ENCODE assay signal across 19 cellular contexts in the genomic region with DNA sequence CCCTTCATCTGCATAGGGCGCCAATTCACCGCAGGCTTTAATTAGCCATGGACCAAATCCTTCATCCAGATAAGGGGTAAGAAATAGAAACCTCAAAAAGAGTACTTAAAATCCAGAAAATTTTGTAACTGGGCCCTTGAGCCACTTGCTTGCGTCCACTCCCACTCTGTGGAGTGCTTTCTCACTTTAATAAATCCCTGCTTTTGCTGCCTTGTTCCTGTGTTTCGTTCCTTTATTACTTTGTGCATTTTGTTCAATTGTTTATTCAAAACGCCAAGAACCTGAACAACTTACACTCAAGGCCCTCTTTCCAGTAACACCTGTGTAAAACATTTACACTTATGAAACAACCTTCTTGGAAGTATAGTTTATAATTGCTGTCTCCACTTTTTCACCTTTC.
DNase-seq lines count a peak whose midpoint lies in the region; ATAC-seq and TF ChIP-seq lines count a peak whose summit lies in the region.
"Had no signal": no experiment of that assay in that cellular context is flagged by ENCODE, and none has a peak within 500 bp of the region (broad histone marks: within the 10 kb centered on the region; RNA-seq: fewer than 3 reads in every experiment).

No MANE protein-coding gene starts in this region.

- H3K4ac ChIP-seq in mesenchymal stem cell (ENCODE audit: low read depth in 1 of 2, low read length in 2 of 2), result no peak overlapping the region

- H2AFZ ChIP-seq in GM23338, result peak overlapping the region; percentile 56; the same call in 1 of the 2 replicates
- H2AFZ ChIP-seq in mesenchymal stem cell (ENCODE audit: low read depth, low read length), result no peak overlapping the region

- H3K23ac ChIP-seq in mesenchymal stem cell (ENCODE audit: low read length in 2 of 2), result no peak overlapping the region

- TF ChIP-seq CTCF in GM23338 (conservative IDR thresholded peaks at IDR 0.05; ENCODE audit: low read depth in 2 of 2) (no peak), left lung (IDR thresholded peaks at IDR 0.05) (no peak), vagina (IDR thresholded peaks at IDR 0.05) (no peak), colonic mucosa (IDR thresholded peaks at IDR 0.05) (no peak)

- H3K36me3 Mint-ChIP-seq in GM23338 (ENCODE audit: low read depth), result no peaks in the 10 kb centered on the region
- H3K36me3 Mint-ChIP-seq: CD8-positive, alpha-beta T cell had no signal

- H3K18ac ChIP-seq in mesenchymal stem cell (ENCODE audit: low read depth in 1 of 2, low read length in 2 of 2), result no peak overlapping the region

- peaks cover 2% of the 10 kb centered on the region for H3K27me3 Mint-ChIP-seq in GM23338 (ENCODE audit: insufficient read depth, low read depth, poor library complexity)
- H3K27me3 Mint-ChIP-seq: B cell; CD4-positive, alpha-beta T cell had no signal

- no peaks in the 10 kb centered on the region for H3K9me3 Mint-ChIP-seq in GM23338
- H3K9me3 Mint-ChIP-seq: CD4-positive, alpha-beta T cell; CD8-positive, alpha-beta T cell had no signal

- peaks cover 6% of the 10 kb centered on the region; the same call in 2 of the 3 replicates for H3K4me1 Mint-ChIP-seq in GM23338
- H3K4me1 Mint-ChIP-seq: B cell had no signal

- H3K4me1 ChIP-seq in GM23338 (ENCODE audit: insufficient read depth) (peaks cover 11% of the 10 kb centered on the region; the same call in 1 of the 2 replicates), left lung (no peaks in the 10 kb centered on the region), mesenchymal stem cell (ENCODE audit: control insufficient read depth, insufficient read depth, low read depth, low read length) (peaks cover 5% of the 10 kb centered on the region), vagina (no peaks in the 10 kb centered on the region), colonic mucosa (no peaks in the 10 kb centered on the region)
- H3K4me1 ChIP-seq: A549, Caco-2 had no signal

- no peak for DNase-seq in GM23338 (ENCODE audit: low spot score)
- DNase-seq in left lung, result peak in 1 of 2 donors; percentile 34
- no peak for DNase-seq in mesenchymal stem cell
- no peak for DNase-seq in vagina (ENCODE audit: extremely low spot score in 2 of 2)
- DNase-seq in colonic mucosa, result no peak
- DNase-seq: AML-193; Caco-2; Calu3; CD4-positive, alpha-beta T cell; CD8-positive, alpha-beta T cell; DND-41; EL; GDM1 had no signal

- H3K27ac ChIP-seq in GM23338 (ENCODE audit: low read depth) (no peak overlapping the region), left lung (no peak overlapping the region), mesenchymal stem cell (ENCODE audit: low read length, poor library complexity, severe bottlenecking) (no peak overlapping the region), vagina (no peak overlapping the region), colonic mucosa (no peak overlapping the region)
- H3K27ac ChIP-seq: 22Rv1; A549; BLaER1 treated with 17β-estradiol and CSF1 and Interleukin-3, amounts not matched to agents 10 nM and 100 nM; C4-2B had no signal

- H3K79me1 ChIP-seq in mesenchymal stem cell (replicated peaks; ENCODE audit: low read length, poor library complexity, severe bottlenecking), result no peaks in the 10 kb centered on the region

- no peaks in the 10 kb centered on the region for H4K20me1 ChIP-seq in GM23338 (replicated peaks; ENCODE audit: insufficient read depth)
- H4K20me1 ChIP-seq: BLaER1 treated with 17β-estradiol and CSF1 and Interleukin-3, amounts not matched to agents 10 nM and 100 nM had no signal

- H3K9ac ChIP-seq in mesenchymal stem cell (ENCODE audit: low read length) (no peak overlapping the region), colonic mucosa (ENCODE audit: low read depth in 2 of 2, low read length in 2 of 2) (no peak overlapping the region)
- H3K9ac ChIP-seq: BLaER1 treated with 17β-estradiol and CSF1 and Interleukin-3, amounts not matched to agents 10 nM and 100 nM had no signal

- no peaks in the 10 kb centered on the region for H3F3A ChIP-seq in GM23338 (replicated peaks; ENCODE audit: low read depth)

- H2BK12ac ChIP-seq in mesenchymal stem cell (ENCODE audit: low read length in 2 of 2), result no peak overlapping the region

- peak overlapping the region; percentile 78 for H2AK5ac ChIP-seq in mesenchymal stem cell (ENCODE audit: low read length, severe bottlenecking)

- ATAC-seq in GM23338, result no peak
- ATAC-seq in left lung, result peak; percentile 86
- ATAC-seq: A549; CD8-positive, alpha-beta T cell; GM12878 had no signal

- WGBS in mesenchymal stem cell, result 100% methylated on average over 5 of the region's 5 CpGs

- H4K91ac ChIP-seq in mesenchymal stem cell (ENCODE audit: low read length), result no peak overlapping the region

- intact Hi-C loops in left lung (cut with DNase I), result no loop called here
- intact Hi-C loops in vagina (cut with DNase I), result no loop called here
- intact Hi-C loops in colonic mucosa (cut with DNase I), result no loop called here

- H3K27me3 ChIP-seq in GM23338 (ENCODE audit: insufficient read depth) (no peaks in the 10 kb centered on the region), left lung (peaks cover 0 to 6% of the 10 kb centered on the region in 2 donors), mesenchymal stem cell (ENCODE audit: control insufficient read depth in 1 of 2, insufficient read depth in 1 of 2, low read length in 2 of 2) (no peaks in the 10 kb centered on the region), vagina (no peaks in the 10 kb centered on the region), colonic mucosa (no peaks in the 10 kb centered on the region)
- H3K27me3 ChIP-seq: BLaER1 treated with 17β-estradiol and CSF1 and Interleukin-3, amounts not matched to agents 10 nM and 100 nM had no signal

- H3K27ac Mint-ChIP-seq in GM23338, result no peak overlapping the region
- H3K27ac Mint-ChIP-seq: B cell; CD4-positive, alpha-beta T cell; CD8-positive, alpha-beta T cell had no signal

- no peak overlapping the region for H3K4me3 Mint-ChIP-seq in GM23338
- H3K4me3 Mint-ChIP-seq: B cell; CD4-positive, alpha-beta T cell; CD8-positive, alpha-beta T cell had no signal

- H4K8ac ChIP-seq in mesenchymal stem cell (ENCODE audit: low read length), result no peak overlapping the region

- H3K9me3 ChIP-seq in left lung, result no peaks in the 10 kb centered on the region
- H3K9me3 ChIP-seq in mesenchymal stem cell (ENCODE audit: control insufficient read depth, low read length), result no peaks in the 10 kb centered on the region
- no peaks in the 10 kb centered on the region for H3K9me3 ChIP-seq in vagina
- no peaks in the 10 kb centered on the region for H3K9me3 ChIP-seq in colonic mucosa
- H3K9me3 ChIP-seq: A549; BLaER1 treated with 17β-estradiol and CSF1 and Interleukin-3, amounts not matched to agents 10 nM and 100 nM; Caco-2 had no signal

- H2BK120ac ChIP-seq in mesenchymal stem cell (ENCODE audit: low read depth, low read length), result no peak overlapping the region

- no peak overlapping the region for H2BK5ac ChIP-seq in mesenchymal stem cell (ENCODE audit: low read depth, low read length, poor library complexity, severe bottlenecking)

- peaks cover 15% of the 10 kb centered on the region for H3K9me2 ChIP-seq in GM23338 (ENCODE audit: insufficient read depth)

- H3K4me3 ChIP-seq in GM23338 (no peak overlapping the region), left lung (no peak overlapping the region), mesenchymal stem cell (ENCODE audit: insufficient read depth in 1 of 2, low read depth in 1 of 2, low read length in 2 of 2) (no peak overlapping the region), vagina (no peak overlapping the region), colonic mucosa (no peak overlapping the region)
- H3K4me3 ChIP-seq: A549; BLaER1 treated with 17β-estradiol and CSF1 and Interleukin-3, amounts not matched to agents 10 nM and 100 nM; GM12878 had no signal

- H3K79me2 ChIP-seq in GM23338 (replicated peaks; ENCODE audit: insufficient read depth), result no peaks in the 10 kb centered on the region

- no peak overlapping the region for H3K14ac ChIP-seq in mesenchymal stem cell (ENCODE audit: low read length in 2 of 2)

- TF ChIP-seq POLR2A in vagina (IDR thresholded peaks at IDR 0.05), result no peak

- H2BK15ac ChIP-seq in mesenchymal stem cell (ENCODE audit: low read depth, poor library complexity, severe bottlenecking), result no peak overlapping the region

- H3K36me3 ChIP-seq in GM23338 (ENCODE audit: insufficient read depth) (no peaks in the 10 kb centered on the region), left lung (no peaks in the 10 kb centered on the region), mesenchymal stem cell (ENCODE audit: control insufficient read depth in 1 of 2, insufficient read depth in 2 of 2, low read depth in 1 of 2, low read length in 2 of 2) (no peaks in the 10 kb centered on the region), vagina (no peaks in the 10 kb centered on the region), colonic mucosa (no peaks in the 10 kb centered on the region)
- H3K36me3 ChIP-seq: BLaER1 treated with 17β-estradiol and CSF1 and Interleukin-3, amounts not matched to agents 10 nM and 100 nM had no signal

- no peak overlapping the region for H3K4me2 ChIP-seq in GM23338
- no peak overlapping the region for H3K4me2 ChIP-seq in mesenchymal stem cell (ENCODE audit: low read length, poor library complexity, severe bottlenecking)
- H3K4me2 ChIP-seq: A549; BLaER1 treated with 17β-estradiol and CSF1 and Interleukin-3, amounts not matched to agents 10 nM and 100 nM had no signal

TF ChIP-seq in GM23338, 12 proteins besides CTCF, POLR2A, EP300 and RAD21 (continues in another document):
- TF ChIP-seq NANOG (IDR thresholded peaks at IDR 0.05; ENCODE audit: borderline replicate concordance), result no peak
- TF ChIP-seq ETS1 (IDR thresholded peaks at IDR 0.05), result no peak
- no peak for TF ChIP-seq EZH2 (IDR thresholded peaks at IDR 0.05; ENCODE audit: low read depth, unreplicated experiment)
